Comparison of ENCODE assay signal across 1 cellular context in the genomic region with DNA sequence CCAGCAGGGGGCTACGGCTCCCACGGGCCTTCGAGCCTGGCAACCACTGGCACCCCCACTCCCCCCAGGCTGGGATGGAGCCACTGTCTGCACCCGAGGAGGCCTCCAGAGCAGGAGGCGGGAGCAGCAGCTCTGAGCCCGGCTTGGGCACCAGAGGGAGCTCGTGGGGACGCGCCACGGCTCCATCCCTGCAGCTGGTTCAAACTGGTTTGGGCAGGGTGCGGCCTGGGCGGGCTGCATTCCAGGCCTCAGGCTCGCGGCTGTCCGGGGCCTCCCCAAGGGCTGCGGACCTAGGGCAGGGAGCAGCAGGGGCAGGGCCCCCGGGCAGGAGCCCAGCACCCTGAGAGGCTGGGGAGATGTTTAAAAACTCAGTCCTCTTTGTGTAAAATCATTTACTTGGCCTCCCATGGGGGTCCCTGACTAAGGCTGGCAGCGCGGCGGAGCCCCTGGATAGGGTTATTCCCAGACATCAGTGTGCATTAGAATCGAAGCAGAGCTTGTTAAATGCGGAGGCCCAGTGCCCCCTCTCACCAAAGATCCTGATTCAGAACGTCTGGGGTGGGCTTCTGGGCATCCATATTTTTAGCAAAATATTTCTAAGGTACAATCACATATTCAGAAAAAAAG.
TF ChIP-seq lines count a peak whose summit lies in the region.

No MANE protein-coding gene starts in this region.

TF ChIP-seq in K562, 482 proteins besides CTCF, POLR2A, EP300 and RAD21 (continued from another document and continues in another):
- TF ChIP-seq PML (IDR thresholded peaks at IDR 0.05; ENCODE audit: low read length) = peak; percentile 57
- no peak for TF ChIP-seq ZNF197 (CRISPR knock-in tag; IDR thresholded peaks at IDR 0.05; ENCODE audit: low read depth)
- TF ChIP-seq TEAD4 (IDR thresholded peaks at IDR 0.05; ENCODE audit: low read length) = peak; percentile 92
- TF ChIP-seq TEAD4 (CRISPR knock-in tag; IDR thresholded peaks at IDR 0.05; ENCODE audit: borderline replicate concordance) = peak; percentile 99
- TF ChIP-seq, protein P1, sequence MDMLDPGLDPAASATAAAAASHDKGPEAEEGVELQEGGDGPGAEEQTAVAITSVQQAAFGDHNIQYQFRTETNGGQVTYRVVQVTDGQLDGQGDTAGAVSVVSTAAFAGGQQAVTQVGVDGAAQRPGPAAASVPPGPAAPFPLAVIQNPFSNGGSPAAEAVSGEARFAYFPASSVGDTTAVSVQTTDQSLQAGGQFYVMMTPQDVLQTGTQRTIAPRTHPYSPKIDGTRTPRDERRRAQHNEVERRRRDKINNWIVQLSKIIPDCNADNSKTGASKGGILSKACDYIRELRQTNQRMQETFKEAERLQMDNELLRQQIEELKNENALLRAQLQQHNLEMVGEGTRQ (CRISPR knock-in tag; IDR thresholded peaks at IDR 0.05) = no peak
- TF ChIP-seq RAD51 (IDR thresholded peaks at IDR 0.05; ENCODE audit: borderline replicate concordance, low read depth) = no peak
- TF ChIP-seq ZFP36 (IDR thresholded peaks at IDR 0.05; ENCODE audit: low read depth, low read length, partially characterized antibody) = peak; percentile 57
- peak; percentile 89 for TF ChIP-seq KLF1 (tag; IDR thresholded peaks at IDR 0.05)
- no peak for TF ChIP-seq SRSF7 (optimal IDR thresholded peaks at IDR 0.05; ENCODE audit: low read depth, low read length)
- TF ChIP-seq, protein P2, sequence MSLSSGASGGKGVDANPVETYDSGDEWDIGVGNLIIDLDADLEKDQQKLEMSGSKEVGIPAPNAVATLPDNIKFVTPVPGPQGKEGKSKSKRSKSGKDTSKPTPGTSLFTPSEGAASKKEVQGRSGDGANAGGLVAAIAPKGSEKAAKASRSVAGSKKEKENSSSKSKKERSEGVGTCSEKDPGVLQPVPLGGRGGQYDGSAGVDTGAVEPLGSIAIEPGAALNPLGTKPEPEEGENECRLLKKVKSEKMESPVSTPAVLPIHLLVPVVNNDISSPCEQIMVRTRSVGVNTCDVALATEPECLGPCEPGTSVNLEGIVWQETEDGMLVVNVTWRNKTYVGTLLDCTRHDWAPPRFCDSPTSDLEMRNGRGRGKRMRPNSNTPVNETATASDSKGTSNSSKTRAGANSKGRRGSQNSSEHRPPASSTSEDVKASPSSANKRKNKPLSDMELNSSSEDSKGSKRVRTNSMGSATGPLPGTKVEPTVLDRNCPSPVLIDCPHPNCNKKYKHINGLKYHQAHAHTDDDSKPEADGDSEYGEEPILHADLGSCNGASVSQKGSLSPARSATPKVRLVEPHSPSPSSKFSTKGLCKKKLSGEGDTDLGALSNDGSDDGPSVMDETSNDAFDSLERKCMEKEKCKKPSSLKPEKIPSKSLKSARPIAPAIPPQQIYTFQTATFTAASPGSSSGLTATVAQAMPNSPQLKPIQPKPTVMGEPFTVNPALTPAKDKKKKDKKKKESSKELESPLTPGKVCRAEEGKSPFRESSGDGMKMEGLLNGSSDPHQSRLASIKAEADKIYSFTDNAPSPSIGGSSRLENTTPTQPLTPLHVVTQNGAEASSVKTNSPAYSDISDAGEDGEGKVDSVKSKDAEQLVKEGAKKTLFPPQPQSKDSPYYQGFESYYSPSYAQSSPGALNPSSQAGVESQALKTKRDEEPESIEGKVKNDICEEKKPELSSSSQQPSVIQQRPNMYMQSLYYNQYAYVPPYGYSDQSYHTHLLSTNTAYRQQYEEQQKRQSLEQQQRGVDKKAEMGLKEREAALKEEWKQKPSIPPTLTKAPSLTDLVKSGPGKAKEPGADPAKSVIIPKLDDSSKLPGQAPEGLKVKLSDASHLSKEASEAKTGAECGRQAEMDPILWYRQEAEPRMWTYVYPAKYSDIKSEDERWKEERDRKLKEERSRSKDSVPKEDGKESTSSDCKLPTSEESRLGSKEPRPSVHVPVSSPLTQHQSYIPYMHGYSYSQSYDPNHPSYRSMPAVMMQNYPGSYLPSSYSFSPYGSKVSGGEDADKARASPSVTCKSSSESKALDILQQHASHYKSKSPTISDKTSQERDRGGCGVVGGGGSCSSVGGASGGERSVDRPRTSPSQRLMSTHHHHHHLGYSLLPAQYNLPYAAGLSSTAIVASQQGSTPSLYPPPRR (CRISPR knock-in tag; IDR thresholded peaks at IDR 0.05; ENCODE audit: borderline replicate concordance) = 0 out of 2 replicates have a peak, but pooled peaks have one; percentile 40
- no peak for TF ChIP-seq SREBF2 (CRISPR knock-in tag; IDR thresholded peaks at IDR 0.05)
- no peak for TF ChIP-seq ZNF316 (IDR thresholded peaks at IDR 0.05)
- TF ChIP-seq, protein P3, sequence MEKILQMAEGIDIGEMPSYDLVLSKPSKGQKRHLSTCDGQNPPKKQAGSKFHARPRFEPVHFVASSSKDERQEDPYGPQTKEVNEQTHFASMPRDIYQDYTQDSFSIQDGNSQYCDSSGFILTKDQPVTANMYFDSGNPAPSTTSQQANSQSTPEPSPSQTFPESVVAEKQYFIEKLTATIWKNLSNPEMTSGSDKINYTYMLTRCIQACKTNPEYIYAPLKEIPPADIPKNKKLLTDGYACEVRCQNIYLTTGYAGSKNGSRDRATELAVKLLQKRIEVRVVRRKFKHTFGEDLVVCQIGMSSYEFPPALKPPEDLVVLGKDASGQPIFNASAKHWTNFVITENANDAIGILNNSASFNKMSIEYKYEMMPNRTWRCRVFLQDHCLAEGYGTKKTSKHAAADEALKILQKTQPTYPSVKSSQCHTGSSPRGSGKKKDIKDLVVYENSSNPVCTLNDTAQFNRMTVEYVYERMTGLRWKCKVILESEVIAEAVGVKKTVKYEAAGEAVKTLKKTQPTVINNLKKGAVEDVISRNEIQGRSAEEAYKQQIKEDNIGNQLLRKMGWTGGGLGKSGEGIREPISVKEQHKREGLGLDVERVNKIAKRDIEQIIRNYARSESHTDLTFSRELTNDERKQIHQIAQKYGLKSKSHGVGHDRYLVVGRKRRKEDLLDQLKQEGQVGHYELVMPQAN (IDR thresholded peaks at IDR 0.05; ENCODE audit: borderline replicate concordance) = no peak
- TF ChIP-seq, protein P4, sequence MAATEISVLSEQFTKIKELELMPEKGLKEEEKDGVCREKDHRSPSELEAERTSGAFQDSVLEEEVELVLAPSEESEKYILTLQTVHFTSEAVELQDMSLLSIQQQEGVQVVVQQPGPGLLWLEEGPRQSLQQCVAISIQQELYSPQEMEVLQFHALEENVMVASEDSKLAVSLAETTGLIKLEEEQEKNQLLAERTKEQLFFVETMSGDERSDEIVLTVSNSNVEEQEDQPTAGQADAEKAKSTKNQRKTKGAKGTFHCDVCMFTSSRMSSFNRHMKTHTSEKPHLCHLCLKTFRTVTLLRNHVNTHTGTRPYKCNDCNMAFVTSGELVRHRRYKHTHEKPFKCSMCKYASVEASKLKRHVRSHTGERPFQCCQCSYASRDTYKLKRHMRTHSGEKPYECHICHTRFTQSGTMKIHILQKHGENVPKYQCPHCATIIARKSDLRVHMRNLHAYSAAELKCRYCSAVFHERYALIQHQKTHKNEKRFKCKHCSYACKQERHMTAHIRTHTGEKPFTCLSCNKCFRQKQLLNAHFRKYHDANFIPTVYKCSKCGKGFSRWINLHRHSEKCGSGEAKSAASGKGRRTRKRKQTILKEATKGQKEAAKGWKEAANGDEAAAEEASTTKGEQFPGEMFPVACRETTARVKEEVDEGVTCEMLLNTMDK (IDR thresholded peaks at IDR 0.05; ENCODE audit: borderline replicate concordance, insufficient read depth, low read depth, low read length, poor library complexity, severe bottlenecking) = no peak
- no peak; the same call in 1 of the 2 replicates for TF ChIP-seq ZNF707 (CRISPR knock-in tag; conservative IDR thresholded peaks at IDR 0.05)
- TF ChIP-seq NFE2 (IDR thresholded peaks at IDR 0.05; ENCODE audit: low read depth) = no peak
- TF ChIP-seq HNRNPH1 (optimal IDR thresholded peaks at IDR 0.05; ENCODE audit: low read depth, low read length) = no peak
- no peak for TF ChIP-seq SMARCB1 (IDR thresholded peaks at IDR 0.05; ENCODE audit: insufficient read length, low read depth)
- TF ChIP-seq, protein P5, sequence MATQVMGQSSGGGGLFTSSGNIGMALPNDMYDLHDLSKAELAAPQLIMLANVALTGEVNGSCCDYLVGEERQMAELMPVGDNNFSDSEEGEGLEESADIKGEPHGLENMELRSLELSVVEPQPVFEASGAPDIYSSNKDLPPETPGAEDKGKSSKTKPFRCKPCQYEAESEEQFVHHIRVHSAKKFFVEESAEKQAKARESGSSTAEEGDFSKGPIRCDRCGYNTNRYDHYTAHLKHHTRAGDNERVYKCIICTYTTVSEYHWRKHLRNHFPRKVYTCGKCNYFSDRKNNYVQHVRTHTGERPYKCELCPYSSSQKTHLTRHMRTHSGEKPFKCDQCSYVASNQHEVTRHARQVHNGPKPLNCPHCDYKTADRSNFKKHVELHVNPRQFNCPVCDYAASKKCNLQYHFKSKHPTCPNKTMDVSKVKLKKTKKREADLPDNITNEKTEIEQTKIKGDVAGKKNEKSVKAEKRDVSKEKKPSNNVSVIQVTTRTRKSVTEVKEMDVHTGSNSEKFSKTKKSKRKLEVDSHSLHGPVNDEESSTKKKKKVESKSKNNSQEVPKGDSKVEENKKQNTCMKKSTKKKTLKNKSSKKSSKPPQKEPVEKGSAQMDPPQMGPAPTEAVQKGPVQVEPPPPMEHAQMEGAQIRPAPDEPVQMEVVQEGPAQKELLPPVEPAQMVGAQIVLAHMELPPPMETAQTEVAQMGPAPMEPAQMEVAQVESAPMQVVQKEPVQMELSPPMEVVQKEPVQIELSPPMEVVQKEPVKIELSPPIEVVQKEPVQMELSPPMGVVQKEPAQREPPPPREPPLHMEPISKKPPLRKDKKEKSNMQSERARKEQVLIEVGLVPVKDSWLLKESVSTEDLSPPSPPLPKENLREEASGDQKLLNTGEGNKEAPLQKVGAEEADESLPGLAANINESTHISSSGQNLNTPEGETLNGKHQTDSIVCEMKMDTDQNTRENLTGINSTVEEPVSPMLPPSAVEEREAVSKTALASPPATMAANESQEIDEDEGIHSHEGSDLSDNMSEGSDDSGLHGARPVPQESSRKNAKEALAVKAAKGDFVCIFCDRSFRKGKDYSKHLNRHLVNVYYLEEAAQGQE (CRISPR knock-in tag; IDR thresholded peaks at IDR 0.05; ENCODE audit: low read depth) = no peak; the same call in 1 of the 2 replicates
- TF ChIP-seq DIDO1 (tag; IDR thresholded peaks at IDR 0.05; ENCODE audit: low read depth) = no peak
- TF ChIP-seq ZBTB1 (CRISPR knock-in tag; IDR thresholded peaks at IDR 0.05; ENCODE audit: borderline replicate concordance, low read depth) = no peak
- TF ChIP-seq, protein P6, sequence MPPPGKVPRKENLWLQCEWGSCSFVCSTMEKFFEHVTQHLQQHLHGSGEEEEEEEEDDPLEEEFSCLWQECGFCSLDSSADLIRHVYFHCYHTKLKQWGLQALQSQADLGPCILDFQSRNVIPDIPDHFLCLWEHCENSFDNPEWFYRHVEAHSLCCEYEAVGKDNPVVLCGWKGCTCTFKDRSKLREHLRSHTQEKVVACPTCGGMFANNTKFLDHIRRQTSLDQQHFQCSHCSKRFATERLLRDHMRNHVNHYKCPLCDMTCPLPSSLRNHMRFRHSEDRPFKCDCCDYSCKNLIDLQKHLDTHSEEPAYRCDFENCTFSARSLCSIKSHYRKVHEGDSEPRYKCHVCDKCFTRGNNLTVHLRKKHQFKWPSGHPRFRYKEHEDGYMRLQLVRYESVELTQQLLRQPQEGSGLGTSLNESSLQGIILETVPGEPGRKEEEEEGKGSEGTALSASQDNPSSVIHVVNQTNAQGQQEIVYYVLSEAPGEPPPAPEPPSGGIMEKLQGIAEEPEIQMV (tag; conservative IDR thresholded peaks at IDR 0.05; ENCODE audit: low read depth) = no peak; the same call in 1 of the 2 replicates
- no peak for TF ChIP-seq ZNF354B (CRISPR knock-in tag; IDR thresholded peaks at IDR 0.05)
- no peak for TF ChIP-seq RFX5 (IDR thresholded peaks at IDR 0.05; ENCODE audit: low read depth, low read length)
- TF ChIP-seq MEF2A (IDR thresholded peaks at IDR 0.05; ENCODE audit: control insufficient read depth, low read depth, low read length) = no peak
- TF ChIP-seq, protein P7, sequence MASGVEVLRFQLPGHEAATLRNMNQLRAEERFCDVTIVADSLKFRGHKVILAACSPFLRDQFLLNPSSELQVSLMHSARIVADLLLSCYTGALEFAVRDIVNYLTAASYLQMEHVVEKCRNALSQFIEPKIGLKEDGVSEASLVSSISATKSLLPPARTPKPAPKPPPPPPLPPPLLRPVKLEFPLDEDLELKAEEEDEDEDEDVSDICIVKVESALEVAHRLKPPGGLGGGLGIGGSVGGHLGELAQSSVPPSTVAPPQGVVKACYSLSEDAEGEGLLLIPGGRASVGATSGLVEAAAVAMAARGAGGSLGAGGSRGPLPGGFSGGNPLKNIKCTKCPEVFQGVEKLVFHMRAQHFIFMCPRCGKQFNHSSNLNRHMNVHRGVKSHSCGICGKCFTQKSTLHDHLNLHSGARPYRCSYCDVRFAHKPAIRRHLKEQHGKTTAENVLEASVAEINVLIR (CRISPR knock-in tag; IDR thresholded peaks at IDR 0.05) = 0 out of 2 replicates have a peak, but pooled peaks have one; percentile 7
- TF ChIP-seq ZNF583 (CRISPR knock-in tag; IDR thresholded peaks at IDR 0.05) = peak; percentile 92
- no peak for TF ChIP-seq ZNF121 (CRISPR knock-in tag; conservative IDR thresholded peaks at IDR 0.05)
- TF ChIP-seq ZNF76 (CRISPR knock-in tag; IDR thresholded peaks at IDR 0.05; ENCODE audit: borderline replicate concordance) = no peak
- TF ChIP-seq MEIS2 (IDR thresholded peaks at IDR 0.05; ENCODE audit: partially characterized antibody) = no peak
- TF ChIP-seq PPARD (CRISPR knock-in tag; IDR thresholded peaks at IDR 0.05) = no peak
- TF ChIP-seq NR1H2 (CRISPR knock-in tag; IDR thresholded peaks at IDR 0.05) = no peak
- TF ChIP-seq NEUROD1 (IDR thresholded peaks at IDR 0.05; ENCODE audit: borderline replicate concordance, low read depth, low read length, partially characterized antibody) = peak; percentile 80
- no peak for TF ChIP-seq TFAM (CRISPR knock-in tag; conservative IDR thresholded peaks at IDR 0.05)
- peak; percentile 74 for TF ChIP-seq EWSR1 (IDR thresholded peaks at IDR 0.05; ENCODE audit: borderline replicate concordance, low read depth, partially characterized antibody)
- no peak for TF ChIP-seq SMAD3 (CRISPR knock-in tag; conservative IDR thresholded peaks at IDR 0.05)
- peak; percentile 86 for TF ChIP-seq SMAD4 (CRISPR knock-in tag; conservative IDR thresholded peaks at IDR 0.05)
- TF ChIP-seq SPI1 (IDR thresholded peaks at IDR 0.05; ENCODE audit: borderline replicate concordance, low read depth, low read length) = no peak
- TF ChIP-seq, protein P8, sequence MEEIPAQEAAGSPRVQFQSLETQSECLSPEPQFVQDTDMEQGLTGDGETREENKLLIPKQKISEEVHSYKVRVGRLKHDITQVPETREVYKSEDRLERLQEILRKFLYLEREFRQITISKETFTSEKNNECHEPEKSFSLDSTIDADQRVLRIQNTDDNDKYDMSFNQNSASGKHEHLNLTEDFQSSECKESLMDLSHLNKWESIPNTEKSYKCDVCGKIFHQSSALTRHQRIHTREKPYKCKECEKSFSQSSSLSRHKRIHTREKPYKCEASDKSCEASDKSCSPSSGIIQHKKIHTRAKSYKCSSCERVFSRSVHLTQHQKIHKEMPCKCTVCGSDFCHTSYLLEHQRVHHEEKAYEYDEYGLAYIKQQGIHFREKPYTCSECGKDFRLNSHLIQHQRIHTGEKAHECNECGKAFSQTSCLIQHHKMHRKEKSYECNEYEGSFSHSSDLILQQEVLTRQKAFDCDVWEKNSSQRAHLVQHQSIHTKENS (CRISPR knock-in tag; IDR thresholded peaks at IDR 0.05) = no peak
- no peak for TF ChIP-seq ZNF408 (CRISPR knock-in tag; IDR thresholded peaks at IDR 0.05; ENCODE audit: low read depth)
- no peak; the same call in none of the 2 replicates for TF ChIP-seq CBX5 (IDR thresholded peaks at IDR 0.05; ENCODE audit: borderline replicate concordance, low read depth)
- TF ChIP-seq DPF2 (IDR thresholded peaks at IDR 0.05) = no peak
- TF ChIP-seq ZNF263 (CRISPR knock-in tag; IDR thresholded peaks at IDR 0.05; ENCODE audit: borderline replicate concordance) = peak; percentile 66
